In genomic region chr4:85126991-85127591, GRCh38 we compare ENCODE assay signal across 15 cellular contexts.
DNase-seq lines count a peak whose midpoint lies in the region; ATAC-seq, FAIRE-seq and TF ChIP-seq lines count a peak whose summit lies in the region.
"Had no signal": no experiment of that assay in that cellular context is flagged by ENCODE, and none has a peak within 500 bp of the region (broad histone marks: within the 10 kb centered on the region; RNA-seq: fewer than 3 reads in every experiment).

No MANE protein-coding gene starts in this region.

- no peak overlapping the region for H3K4ac ChIP-seq in H1 (replicated peaks; ENCODE audit: insufficient read length, low read depth, low read length)

- H3K56ac ChIP-seq in H1 (replicated peaks; ENCODE audit: insufficient read length, low read depth, low read length) = no peak overlapping the region

- peaks cover 0 to 2% (median 0%) of the 10 kb centered on the region in 4 experiments; a peak in 1 of 7 replicates for H3K27me3 ChIP-seq in H1 (replicated peaks in 1 of 4; ENCODE audit: control insufficient read depth in 3 of 4, extremely low read depth in 1 of 4, insufficient read depth in 3 of 4, low read length in 3 of 4)
- H3K27me3 ChIP-seq in smooth muscle cell (ENCODE audit: low read depth) = no peaks in the 10 kb centered on the region

- ATAC-seq in GM18520 (IDR thresholded peaks at IDR 0.05; ENCODE audit: unreplicated experiment) = no peak
- no peak for ATAC-seq in GM18517 (IDR thresholded peaks at IDR 0.05; ENCODE audit: unreplicated experiment)
- ATAC-seq in GM21825 (IDR thresholded peaks at IDR 0.05; ENCODE audit: unreplicated experiment) = no peak
- ATAC-seq: CD8-positive, alpha-beta T cell had no signal

- no peaks in the 10 kb centered on the region for H3K36me3 ChIP-seq in H1 (ENCODE audit: control insufficient read depth in 2 of 4, insufficient read depth in 4 of 4, low read length in 3 of 4)
- H3K36me3 ChIP-seq in smooth muscle cell (ENCODE audit: low read depth) = no peaks in the 10 kb centered on the region

- 92% methylated on average over 6 of the region's 6 CpGs; no CpG with 5 or more reads in 1 of the 2 experiments for WGBS in H1 (ENCODE audit: extremely low coverage in 1 of 2, insufficient coverage in 1 of 2, insufficient read length in 1 of 2, insufficient replicate concordance in 2 of 2, low coverage in 1 of 2, low lambda C conversion rate in 2 of 2, missing lambda C conversion rate in 1 of 2), 2 experiments
- WGBS in smooth muscle cell (ENCODE audit: low lambda C conversion rate) = 54% methylated on average over 6 of the region's 6 CpGs

- peak overlapping the region in 1 of 2 experiments; percentile 47; a peak in 1 of 4 replicates for H3K4me2 ChIP-seq in H1 (ENCODE audit: insufficient read depth in 1 of 2, low read depth in 2 of 2, low read length in 2 of 2)
- H3K4me2 ChIP-seq in smooth muscle cell = peak overlapping the region; percentile 50

- DNase-seq in NCI-H1694 treated with DMSO at 0.1 percent for 48 hours (lab: John Stamatoyannopoulos, UW) = peak; percentile 0
- no peak for DNase-seq in NCI-H1694 (lab: John Stamatoyannopoulos, UW)
- peak; percentile 93 for DNase-seq in NCI-H82 treated with DMSO at 0.1 percent for 48 hours (lab: John Stamatoyannopoulos, UW; ENCODE audit: unreplicated experiment)
- DNase-seq in H1 (ENCODE audit: low read depth in 1 of 2, low spot score in 2 of 2) = no peak
- no peak for DNase-seq in smooth muscle cell (lab: John Stamatoyannopoulos, UW; ENCODE audit: unreplicated experiment)
- DNase-seq: CD8-positive, alpha-beta T cell; GDM1; NCI-H1930; SIG-M5 had no signal

- H3K4me3 ChIP-seq in H1 (ENCODE audit: extremely low read depth in 1 of 4, insufficient read depth in 2 of 4, low read depth in 3 of 4, low read length in 4 of 4) = no peak overlapping the region
- H3K4me3 ChIP-seq in smooth muscle cell = no peak overlapping the region
- H3K4me3 ChIP-seq: GM12878 had no signal

- H2BK120ac ChIP-seq in H1 (replicated peaks; ENCODE audit: low read depth, low read length) = no peak overlapping the region

- FAIRE-seq in H1 (lab: Jason Lieb, UNC) = peak; percentile 48
- FAIRE-seq: D721Med, GM12878 had no signal

- H2BK20ac ChIP-seq in H1 (ENCODE audit: low read length) = no peak overlapping the region

- no peaks in the 10 kb centered on the region for H3K23me2 ChIP-seq in H1 (ENCODE audit: low read depth, low read length)

- H3F3A ChIP-seq in smooth muscle cell (ENCODE audit: low read depth) = no peaks in the 10 kb centered on the region

- no peak overlapping the region for H2BK12ac ChIP-seq in H1 (ENCODE audit: low read depth, low read length)

- no peak overlapping the region for H3K23ac ChIP-seq in H1 (ENCODE audit: insufficient read length)

- no peak for TF ChIP-seq RAD21 in H1 (IDR thresholded peaks at IDR 0.05 in 1 of 2, conservative IDR thresholded peaks at IDR 0.05 in 1 of 2; ENCODE audit: low read depth in 2 of 2, low read length in 2 of 2)

- no peak overlapping the region for H2BK15ac ChIP-seq in H1 (ENCODE audit: low read length)

- H4K8ac ChIP-seq in H1 (ENCODE audit: extremely low read depth, insufficient read depth, low read length) = no peak overlapping the region

- TF ChIP-seq POLR2A in H1 (IDR thresholded peaks at IDR 0.05; ENCODE audit: control extremely low read depth in 1 of 2, low read depth in 2 of 2, low read length in 2 of 2) = no peak

- CTCF ChIA-PET in H1 (lab: Charles Lee; ENCODE audit: partially characterized antibody) = interaction anchor here (0.6 to 3.4 kb wide), 12 partner anchors 9 to 708 kb away, joined by 3 to 32 read pairs (median 4); no protein-coding TSS in a partner anchor

- TF ChIP-seq CTCF in H1 (IDR thresholded peaks at IDR 0.05; ENCODE audit: control extremely low read depth in 1 of 3, insufficient read depth in 1 of 3, low read depth in 1 of 3, low read length in 3 of 3) = no peak
- TF ChIP-seq CTCF in smooth muscle cell (IDR thresholded peaks at IDR 0.05; ENCODE audit: borderline replicate concordance, insufficient read depth, poor library complexity, severe bottlenecking) = no peak

- H3K27ac ChIP-seq in H1 (ENCODE audit: low read depth, low read length) = no peak overlapping the region
- no peak overlapping the region for H3K27ac ChIP-seq in smooth muscle cell (ENCODE audit: low read depth)
- H3K27ac ChIP-seq: 22Rv1 had no signal

- H3K79me2 ChIP-seq in H1 (ENCODE audit: control insufficient read depth in 1 of 2, insufficient read depth in 2 of 2, low read length in 2 of 2) (no peaks in the 10 kb centered on the region), smooth muscle cell (ENCODE audit: low read depth) (no peaks in the 10 kb centered on the region)

- H3K18ac ChIP-seq in H1 (ENCODE audit: extremely low read depth, low read length) = no peak overlapping the region

- POLR2A ChIA-PET in H1 (lab: Charles Lee; ENCODE audit: partially characterized antibody) = no interaction called here

- H4K20me1 ChIP-seq in H1 (replicated peaks in 1 of 2; ENCODE audit: control insufficient read depth in 1 of 2, insufficient read depth in 2 of 2, low read length in 2 of 2) (no peaks in the 10 kb centered on the region), smooth muscle cell (ENCODE audit: low read depth) (no peaks in the 10 kb centered on the region)

- no peak overlapping the region for H2AFZ ChIP-seq in H1 (ENCODE audit: low read length)
- peak overlapping the region; percentile 67 for H2AFZ ChIP-seq in smooth muscle cell (ENCODE audit: low read depth)

- H2BK5ac ChIP-seq in H1 (ENCODE audit: low read depth, low read length) = no peak overlapping the region

- H2AK5ac ChIP-seq in H1 (ENCODE audit: low read depth, low read length) = no peak overlapping the region

- H4K91ac ChIP-seq in H1 (replicated peaks; ENCODE audit: insufficient read length, low read length) = no peak overlapping the region

- H3K9me3 ChIP-seq in H1 (ENCODE audit: insufficient read depth in 2 of 2, low read depth in 1 of 2, low read length in 1 of 2) = peaks cover 0 to 2% of the 10 kb centered on the region in 2 experiments; a peak in 1 of 4 replicates
- no peaks in the 10 kb centered on the region for H3K9me3 ChIP-seq in smooth muscle cell (replicated peaks; ENCODE audit: low read depth)

- H3K4me1 ChIP-seq in H1 (replicated peaks in 1 of 4; ENCODE audit: control insufficient read depth in 3 of 4, insufficient read depth in 4 of 4, low read length in 3 of 4) = peaks cover 2 to 16% (median 10%) of the 10 kb centered on the region in 4 experiments; a peak in 5 of 7 replicates
- peaks cover 34% of the 10 kb centered on the region for H3K4me1 ChIP-seq in smooth muscle cell (ENCODE audit: low read depth)

- H4K5ac ChIP-seq in H1 (ENCODE audit: insufficient read length, low read depth, low read length) = no peak overlapping the region

- no peaks in the 10 kb centered on the region for H3K79me1 ChIP-seq in H1 (ENCODE audit: low read depth, low read length)

- no peak for TF ChIP-seq EP300 in H1 (IDR thresholded peaks at IDR 0.05; ENCODE audit: borderline replicate concordance in 1 of 2, low read depth in 2 of 2, low read length in 2 of 2)

- no peak overlapping the region for H3K14ac ChIP-seq in H1 (ENCODE audit: insufficient read length)

- H3K9ac ChIP-seq in H1 (replicated peaks in 1 of 4; ENCODE audit: extremely low read depth in 1 of 4, low read depth in 3 of 4, low read length in 3 of 4) (no peak overlapping the region), smooth muscle cell (ENCODE audit: low read depth) (no peak overlapping the region)

TF ChIP-seq in H1, 55 proteins besides CTCF, POLR2A, EP300 and RAD21:
- TF ChIP-seq TAF7 (optimal IDR thresholded peaks at IDR 0.05; ENCODE audit: borderline replicate concordance, low read depth, low read length) (no peak), E2F6 (IDR thresholded peaks at IDR 0.05) (no peak), SRF (IDR thresholded peaks at IDR 0.05; ENCODE audit: low read depth, low read length) (no peak), TAF1 (IDR thresholded peaks at IDR 0.05; ENCODE audit: low read depth, low read length) (no peak), KDM1A (IDR thresholded peaks at IDR 0.05; ENCODE audit: borderline replicate concordance, low read length) (no peak), HDAC6 (IDR thresholded peaks at IDR 0.05; ENCODE audit: low read depth, low read length) (no peak), RXRA (IDR thresholded peaks at IDR 0.05; ENCODE audit: insufficient read depth, low read depth, low read length) (no peak), CBX5 (IDR thresholded peaks at IDR 0.05; ENCODE audit: low read depth, low read length) (no peak), CEBPB (IDR thresholded peaks at IDR 0.05; ENCODE audit: low read depth, low read length) (no peak), GABPA (IDR thresholded peaks at IDR 0.05; ENCODE audit: borderline replicate concordance, insufficient read depth, low read length) (no peak), BRCA1 (IDR thresholded peaks at IDR 0.05; ENCODE audit: low read depth, low read length) (no peak)

Comparison
In these comparisons a context has a peak if more than half of its experiments do, and no peak if none do; other contexts are left out.
1. DNase-seq: peak in NCI-H1694 treated with DMSO at 0.1 percent for 48 hours (single experiment) and NCI-H82 treated with DMSO at 0.1 percent for 48 hours (single experiment); none in NCI-H1694 (single experiment), H1 (0 of 2) and smooth muscle cell (single experiment).